Comparison of ENCODE assay signal across 14 cellular contexts in genomic region chr3:184601576-184602405, GRCh38. TPM values are rescaled to one million over a fixed set of nuclear protein-coding genes. Genes with fewer than 3 reads are reported as not detected.
DNase-seq lines count a peak whose midpoint lies in the region; ATAC-seq and TF ChIP-seq lines count a peak whose summit lies in the region.
"Had no signal": no experiment of that assay in that cellular context is flagged by ENCODE, and none has a peak within 500 bp of the region (broad histone marks: within the 10 kb centered on the region; RNA-seq: fewer than 3 reads in every experiment).

No MANE protein-coding gene starts in this region.

- H3K4me3 ChIP-seq in H7 (ENCODE audit: insufficient read depth, low read depth, low read length) (peak overlapping the region; percentile 24), iPS-18a (ENCODE audit: low read length) (peak overlapping the region; percentile 43)

- H3K27ac ChIP-seq in iPS-18a (ENCODE audit: low read length) = no peak overlapping the region

- H3K36me3 ChIP-seq in H7 (replicated peaks; ENCODE audit: control insufficient read depth, insufficient read depth, low read length) = no peaks in the 10 kb centered on the region
- H3K36me3 ChIP-seq in iPS-18a (ENCODE audit: control insufficient read depth, low read depth, low read length) = no peaks in the 10 kb centered on the region
- H3K36me3 ChIP-seq: gastroesophageal sphincter had no signal

- peaks cover 22% of the 10 kb centered on the region for H3K4me1 ChIP-seq in iPS-18a (ENCODE audit: control insufficient read depth, low read depth, low read length)

- peaks cover 16% of the 10 kb centered on the region for H3K4me1 Mint-ChIP-seq in activated T-helper 17 cell treated with anti-CD3 and anti-CD28 coated beads, Interleukin-2, amount 50 U/mL, for 72 hours

- H3K27me3 Mint-ChIP-seq in activated T-helper 17 cell treated with anti-CD3 and anti-CD28 coated beads, Interleukin-2, amount 50 U/mL, for 72 hours = peaks cover 45% of the 10 kb centered on the region

- intact Hi-C loops in posterior vena cava (cut with DNase I) = loop anchor here in 1 of 2 donors (10.0 kb wide), 1 partner anchor 83 kb away; no protein-coding TSS in a partner anchor

- no peaks in the 10 kb centered on the region for H3K36me3 Mint-ChIP-seq in activated T-helper 17 cell treated with anti-CD3 and anti-CD28 coated beads, Interleukin-2, amount 50 U/mL, for 72 hours (ENCODE audit: low read depth)
- H3K36me3 Mint-ChIP-seq: activated naive CD4-positive, alpha-beta T cell treated with anti-CD3 and anti-CD28 coated beads, Interleukin-2, amount 10 ng/mL, durations not matched to agents 7 days and 5 days had no signal

- H3K9me3 ChIP-seq in iPS-18a (ENCODE audit: control insufficient read depth, low read depth, low read length) = no peaks in the 10 kb centered on the region
- H3K9me3 ChIP-seq: gastroesophageal sphincter had no signal

- peak; percentile 90 for DNase-seq in H7
- DNase-seq in posterior vena cava (ENCODE audit: low spot score) = peak; percentile 69
- no peak for DNase-seq in activated T-cell treated with anti-CD3 and anti-CD28 coated beads for 4 hours
- no peak for DNase-seq in HT-29 (ENCODE audit: low spot score)
- DNase-seq: activated CD8-positive, alpha-beta T cell treated with anti-CD3 and anti-CD28 coated beads for 36 hours; activated naive CD4-positive, alpha-beta T cell treated with anti-CD3 and anti-CD28 coated beads, Interleukin-2, amount 10 ng/mL, durations not matched to agents 7 days and 5 days; cortex of kidney; MM.1S; T-helper 9 cell had no signal

- no peaks in the 10 kb centered on the region for H3K9me3 Mint-ChIP-seq in activated T-helper 17 cell treated with anti-CD3 and anti-CD28 coated beads, Interleukin-2, amount 50 U/mL, for 72 hours
- H3K9me3 Mint-ChIP-seq: activated CD8-positive, alpha-beta T cell treated with anti-CD3 and anti-CD28 coated beads for 36 hours; activated naive CD4-positive, alpha-beta T cell treated with anti-CD3 and anti-CD28 coated beads, Interleukin-2, amount 10 ng/mL, durations not matched to agents 7 days and 5 days had no signal

- H3K9ac ChIP-seq in iPS-18a (ENCODE audit: low read length) = no peak overlapping the region

- no peak overlapping the region for H3K27ac Mint-ChIP-seq in activated T-helper 17 cell treated with anti-CD3 and anti-CD28 coated beads, Interleukin-2, amount 50 U/mL, for 72 hours
- H3K27ac Mint-ChIP-seq: activated CD8-positive, alpha-beta T cell treated with anti-CD3 and anti-CD28 coated beads for 36 hours; activated naive CD4-positive, alpha-beta T cell treated with anti-CD3 and anti-CD28 coated beads, Interleukin-2, amount 10 ng/mL, durations not matched to agents 7 days and 5 days had no signal

- H3K27me3 ChIP-seq in H7 (ENCODE audit: control insufficient read depth, insufficient read depth, low read length) = peaks cover 73% of the 10 kb centered on the region
- H3K27me3 ChIP-seq in iPS-18a (ENCODE audit: control insufficient read depth, insufficient read depth, low read length) = peaks cover 78% of the 10 kb centered on the region

- ATAC-seq in activated T-helper 17 cell treated with anti-CD3 and anti-CD28 coated beads, Interleukin-2, amount 50 U/mL, for 72 hours (replicated peaks) = no peak
- ATAC-seq in GM18505 (IDR thresholded peaks at IDR 0.05; ENCODE audit: unreplicated experiment) (no peak), HG03520 (IDR thresholded peaks at IDR 0.05; ENCODE audit: unreplicated experiment) (no peak)
- ATAC-seq: activated CD8-positive, alpha-beta T cell treated with anti-CD3 and anti-CD28 coated beads for 36 hours; gastroesophageal sphincter had no signal

- peak overlapping the region; percentile 35 for H3K4me3 Mint-ChIP-seq in activated T-helper 17 cell treated with anti-CD3 and anti-CD28 coated beads, Interleukin-2, amount 50 U/mL, for 72 hours
- H3K4me3 Mint-ChIP-seq: activated CD8-positive, alpha-beta T cell treated with anti-CD3 and anti-CD28 coated beads for 36 hours; activated naive CD4-positive, alpha-beta T cell treated with anti-CD3 and anti-CD28 coated beads, Interleukin-2, amount 10 ng/mL, durations not matched to agents 7 days and 5 days had no signal

- TF ChIP-seq POLR2A in GM18505 (IDR thresholded peaks at IDR 0.05; ENCODE audit: borderline replicate concordance, extremely low read depth, insufficient read depth, insufficient read length) = no peak

RNA-seq across cellular contexts. Expression of gene EPHB3, which starts 40.2 kb away (rescaled TPM):
- 8.4 and 11.1 TPM in 2 replicates for total RNA-seq in H7 (2014; rRNA removed; shearing (Covaris generic))
- total RNA-seq in activated T-helper 17 cell treated with anti-CD3 and anti-CD28 coated beads, Interleukin-2, amount 50 U/mL, for 72 hours = under 1 TPM in 1 of 2 donors, not detected in 1; 0.11 TPM
- total RNA-seq in posterior vena cava = 10 to 100 TPM in 1 of 2 donors, 1 to 10 TPM in 1; 6.9 to 10.8 TPM
- 29.4 and 30.5 TPM in 2 replicates for total RNA-seq in HT-29 (2014; rRNA removed; shearing (Covaris generic))

Comparison
In these comparisons a context has a peak if more than half of its experiments do, and no peak if none do; other contexts are left out.
1. DNase-seq: peak in H7 (single experiment) and posterior vena cava (single experiment); none in activated T-cell treated with anti-CD3 and anti-CD28 coated beads for 4 hours (single experiment) and HT-29 (single experiment).